37 cellular contexts compared by ENCODE assay signal in genomic region chr14:82091097-82091496, GRCh38.
A peak's percentile ranks its signal among the peaks of the same experiment; 100 is the strongest.
DNase-seq lines count a peak whose midpoint lies in the region; FAIRE-seq and TF ChIP-seq lines count a peak whose summit lies in the region.
"Had no signal": no experiment of that assay in that cellular context is flagged by ENCODE, and none has a peak within 500 bp of the region (broad histone marks: within the 10 kb centered on the region; RNA-seq: fewer than 3 reads in every experiment).

No MANE protein-coding gene starts in this region.

- H3K27ac Mint-ChIP-seq in endodermal cell = no peak overlapping the region
- H3K27ac Mint-ChIP-seq: B cell; CD14-positive monocyte; CD4-positive, alpha-beta memory T cell; CD4-positive, alpha-beta T cell; CD4-positive, CD25-positive, alpha-beta regulatory T cell; CD8-positive, alpha-beta memory T cell; CD8-positive, alpha-beta T cell had no signal

- H3K23ac ChIP-seq in H1 (ENCODE audit: insufficient read length) = no peak overlapping the region

- no peak overlapping the region for H2BK5ac ChIP-seq in H1 (ENCODE audit: low read depth, low read length)

- H2AK5ac ChIP-seq in H1 (ENCODE audit: low read depth, low read length) = no peak overlapping the region

- no peak overlapping the region for H3K18ac ChIP-seq in H1 (ENCODE audit: extremely low read depth, low read length)

- WGBS in H1 (ENCODE audit: extremely low coverage in 1 of 2, insufficient coverage in 1 of 2, insufficient read length in 1 of 2, insufficient replicate concordance in 2 of 2, low coverage in 1 of 2, low lambda C conversion rate in 2 of 2, missing lambda C conversion rate in 1 of 2), 2 experiments = 90% methylated on average over 2 of the region's 2 CpGs; no CpG with 5 or more reads in 1 of the 2 experiments
- WGBS in sigmoid colon, 2 donors = 81 to 86% methylated on average over 2 of the region's 2 CpGs
- whole genome bisulfite sequencing in endodermal cell (ENCODE audit: insufficient coverage in 1 of 2, insufficient read length in 1 of 2), 2 experiments = 87% methylated on average over 2 of the region's 2 CpGs; no CpG with 5 or more reads in 1 of the 2 experiments

- no peaks in the 10 kb centered on the region for H3K27me3 ChIP-seq in H1 (replicated peaks in 1 of 4; ENCODE audit: control insufficient read depth in 3 of 4, extremely low read depth in 1 of 4, insufficient read depth in 3 of 4, low read length in 3 of 4)
- peaks cover 0 to 4% (median 0%) of the 10 kb centered on the region in 3 donors for H3K27me3 ChIP-seq in sigmoid colon
- H3K27me3 ChIP-seq in endodermal cell (ENCODE audit: control insufficient read depth, insufficient read depth, low read length, poor library complexity, severe bottlenecking) = no peaks in the 10 kb centered on the region
- H3K27me3 ChIP-seq: BE2C; BLaER1; BLaER1 treated with 17β-estradiol and CSF1 and Interleukin-3, amounts not matched to agents 10 nM and 100 nM had no signal

- H4K8ac ChIP-seq in H1 (ENCODE audit: extremely low read depth, insufficient read depth, low read length) = no peak overlapping the region

- POLR2A ChIA-PET in H1 (lab: Charles Lee; ENCODE audit: partially characterized antibody) = no interaction called here

- CTCF ChIA-PET in H1 (lab: Charles Lee; ENCODE audit: partially characterized antibody) = interaction anchor here (2.4 kb wide), 1 partner anchor 99 kb away, joined by 12 read pairs; no protein-coding TSS in a partner anchor

- H2BK15ac ChIP-seq in H1 (ENCODE audit: low read length) = no peak overlapping the region

- no peaks in the 10 kb centered on the region for H3K27me3 Mint-ChIP-seq in endodermal cell (ENCODE audit: insufficient read depth)
- H3K27me3 Mint-ChIP-seq: B cell; CD4-positive, alpha-beta memory T cell; CD4-positive, alpha-beta T cell; CD4-positive, CD25-positive, alpha-beta regulatory T cell; CD8-positive, alpha-beta memory T cell had no signal

- TF ChIP-seq EP300 in H1 (IDR thresholded peaks at IDR 0.05; ENCODE audit: borderline replicate concordance in 1 of 2, low read depth in 2 of 2, low read length in 2 of 2) (no peak), sigmoid colon (IDR thresholded peaks at IDR 0.05) (no peak)

- H3K9ac ChIP-seq in H1 (replicated peaks in 1 of 4; ENCODE audit: extremely low read depth in 1 of 4, low read depth in 3 of 4, low read length in 3 of 4) (no peak overlapping the region), kidney (ENCODE audit: low read length in 2 of 2) (no peak overlapping the region), endodermal cell (ENCODE audit: extremely low read depth, low read length, poor library complexity, severe bottlenecking) (no peak overlapping the region)
- H3K9ac ChIP-seq: BLaER1; BLaER1 treated with 17β-estradiol and CSF1 and Interleukin-3, amounts not matched to agents 10 nM and 100 nM had no signal

- 0 out of 2 replicates have a peak overlapping the region, but pooled peaks have one; percentile 11 for H2AFZ ChIP-seq in H1 (ENCODE audit: low read length)

- no peak overlapping the region for H3K4me3 Mint-ChIP-seq in endodermal cell
- H3K4me3 Mint-ChIP-seq: B cell; CD14-positive monocyte; CD4-positive, alpha-beta memory T cell; CD4-positive, alpha-beta T cell; CD4-positive, CD25-positive, alpha-beta regulatory T cell; CD8-positive, alpha-beta memory T cell; CD8-positive, alpha-beta T cell had no signal

- H3K4me1 Mint-ChIP-seq in endodermal cell = no peaks in the 10 kb centered on the region
- H3K4me1 Mint-ChIP-seq: B cell; CD14-positive monocyte; CD4-positive, alpha-beta memory T cell; CD4-positive, CD25-positive, alpha-beta regulatory T cell; CD8-positive, alpha-beta memory T cell had no signal

- no peak overlapping the region for H2BK20ac ChIP-seq in H1 (ENCODE audit: low read length)

- FAIRE-seq in H1 (lab: Jason Lieb, UNC) = no peak
- no peak for FAIRE-seq in kidney (lab: Jason Lieb, UNC)
- FAIRE-seq: A204.1, A549, D721Med had no signal

- TF ChIP-seq POLR2A in H1 (IDR thresholded peaks at IDR 0.05; ENCODE audit: control extremely low read depth in 1 of 2, low read depth in 2 of 2, low read length in 2 of 2) (no peak), sigmoid colon (IDR thresholded peaks at IDR 0.05) (no peak)

- peaks cover 7% of the 10 kb centered on the region for H3K9me3 Mint-ChIP-seq in endodermal cell

- no peaks in the 10 kb centered on the region for H3K36me3 Mint-ChIP-seq in endodermal cell (ENCODE audit: low read depth)
- H3K36me3 Mint-ChIP-seq: CD14-positive monocyte; CD4-positive, alpha-beta memory T cell; CD4-positive, CD25-positive, alpha-beta regulatory T cell; CD8-positive, alpha-beta memory T cell; CD8-positive, alpha-beta T cell had no signal

- H4K91ac ChIP-seq in H1 (replicated peaks; ENCODE audit: insufficient read length, low read length) = no peak overlapping the region

- no peaks in the 10 kb centered on the region for H3K79me1 ChIP-seq in H1 (ENCODE audit: low read depth, low read length)

- no peak overlapping the region for H2BK120ac ChIP-seq in H1 (replicated peaks; ENCODE audit: low read depth, low read length)

- no peaks in the 10 kb centered on the region for H3K79me2 ChIP-seq in H1 (ENCODE audit: control insufficient read depth in 1 of 2, insufficient read depth in 2 of 2, low read length in 2 of 2)

- H3K27ac ChIP-seq in H1 (ENCODE audit: low read depth, low read length) (no peak overlapping the region), sigmoid colon (no peak overlapping the region), kidney (ENCODE audit: low read depth in 2 of 2, low read length in 2 of 2) (no peak overlapping the region), endodermal cell (ENCODE audit: low read depth, low read length) (no peak overlapping the region)
- H3K27ac ChIP-seq: 22Rv1; A549; BLaER1; BLaER1 treated with 17β-estradiol and CSF1 and Interleukin-3, amounts not matched to agents 10 nM and 100 nM; C4-2B had no signal

- no peak overlapping the region for H3K56ac ChIP-seq in H1 (replicated peaks; ENCODE audit: insufficient read length, low read depth, low read length)

- H4K5ac ChIP-seq in H1 (ENCODE audit: insufficient read length, low read depth, low read length) = no peak overlapping the region

- H2BK12ac ChIP-seq in H1 (ENCODE audit: low read depth, low read length) = no peak overlapping the region

- peak; percentile 8 to 38 for DNase-seq in NCI-H2081 (lab: John Stamatoyannopoulos, UW)
- no peak for DNase-seq in NCI-H2081 treated with DMSO at 0.1 percent for 48 hours (lab: John Stamatoyannopoulos, UW)
- DNase-seq in NCI-H69 (lab: John Stamatoyannopoulos, UW) = peak; percentile 93
- DNase-seq in H1 (ENCODE audit: low read depth in 1 of 2, low spot score in 2 of 2) = no peak
- peak; percentile 48 for DNase-seq in sigmoid colon
- no peak for DNase-seq in kidney
- no peak for DNase-seq in kidney glomerular epithelial cell (lab: John Stamatoyannopoulos, UW)
- DNase-seq in endodermal cell = no peak
- DNase-seq: 8988T; ACHN; AML-193; BE2C; C1 segment of cervical spinal cord; Caco-2; Calu3; CD4-positive, alpha-beta memory T cell; CD4-positive, alpha-beta T cell; CD4-positive, CD25-positive, alpha-beta regulatory T cell; CD8-positive, alpha-beta memory T cell; CD8-positive, alpha-beta T cell; COR-L47; DMS 273 treated with DMSO at 0.1 percent for 48 hours; DMS153; DMS53; DMS79; DMS79 treated with DMSO at 0.1 percent for 48 hours; DND-41; EL had no signal

- no peaks in the 10 kb centered on the region for H4K20me1 ChIP-seq in H1 (replicated peaks in 1 of 2; ENCODE audit: control insufficient read depth in 1 of 2, insufficient read depth in 2 of 2, low read length in 2 of 2)
- H4K20me1 ChIP-seq: BLaER1; BLaER1 treated with 17β-estradiol and CSF1 and Interleukin-3, amounts not matched to agents 10 nM and 100 nM had no signal

- no peaks in the 10 kb centered on the region for H3K36me3 ChIP-seq in H1 (ENCODE audit: control insufficient read depth in 2 of 4, insufficient read depth in 4 of 4, low read length in 3 of 4)
- H3K36me3 ChIP-seq in sigmoid colon = no peaks in the 10 kb centered on the region
- no peaks in the 10 kb centered on the region for H3K36me3 ChIP-seq in kidney (ENCODE audit: control insufficient read depth in 1 of 2, insufficient read depth in 2 of 2, low read length in 2 of 2)
- no peaks in the 10 kb centered on the region for H3K36me3 ChIP-seq in endodermal cell (ENCODE audit: control insufficient read depth, insufficient read depth, low read length)
- H3K36me3 ChIP-seq: BE2C; BLaER1; BLaER1 treated with 17β-estradiol and CSF1 and Interleukin-3, amounts not matched to agents 10 nM and 100 nM had no signal

- no peak overlapping the region for H3K4ac ChIP-seq in H1 (replicated peaks; ENCODE audit: insufficient read length, low read depth, low read length)

- H3K4me1 ChIP-seq in H1 (replicated peaks in 1 of 4; ENCODE audit: control insufficient read depth in 3 of 4, insufficient read depth in 4 of 4, low read length in 3 of 4) (0 out of 7 replicates have a peak, but pooled peaks cover 0 to 3% (median 0%) of the 10 kb centered on the region in 4 experiments), sigmoid colon (no peaks in the 10 kb centered on the region), kidney (ENCODE audit: control insufficient read depth in 1 of 2, insufficient read depth in 1 of 2, low read depth in 1 of 2, low read length in 2 of 2) (no peaks in the 10 kb centered on the region), endodermal cell (ENCODE audit: control insufficient read depth, insufficient read depth, low read length) (no peaks in the 10 kb centered on the region)
- H3K4me1 ChIP-seq: A549; BE2C; BLaER1; BLaER1 treated with 17β-estradiol and CSF1 and Interleukin-3, amounts not matched to agents 10 nM and 100 nM; Caco-2 had no signal

- H3K4me2 ChIP-seq in H1 (ENCODE audit: insufficient read depth in 1 of 2, low read depth in 2 of 2, low read length in 2 of 2) = no peak overlapping the region
- H3K4me2 ChIP-seq: A549; BLaER1; BLaER1 treated with 17β-estradiol and CSF1 and Interleukin-3, amounts not matched to agents 10 nM and 100 nM had no signal

- TF ChIP-seq RAD21 in H1 (IDR thresholded peaks at IDR 0.05 in 1 of 2, conservative IDR thresholded peaks at IDR 0.05 in 1 of 2; ENCODE audit: low read depth in 2 of 2, low read length in 2 of 2) = no peak

- H3K9me3 ChIP-seq in H1 (ENCODE audit: insufficient read depth in 2 of 2, low read depth in 1 of 2, low read length in 1 of 2) (no peaks in the 10 kb centered on the region), sigmoid colon (no peaks in the 10 kb centered on the region), kidney (ENCODE audit: control insufficient read depth in 1 of 2, low read length in 2 of 2) (no peaks in the 10 kb centered on the region), endodermal cell (ENCODE audit: control insufficient read depth, low read length) (no peaks in the 10 kb centered on the region)
- H3K9me3 ChIP-seq: A549; BE2C; BLaER1; BLaER1 treated with 17β-estradiol and CSF1 and Interleukin-3, amounts not matched to agents 10 nM and 100 nM; Caco-2 had no signal

- intact Hi-C loops in sigmoid colon (cut with DNase I) (no loop called here), kidney (cut with DNase I) (no loop called here)

- no peak for TF ChIP-seq CTCF in H1 (IDR thresholded peaks at IDR 0.05; ENCODE audit: control extremely low read depth in 1 of 3, insufficient read depth in 1 of 3, low read depth in 1 of 3, low read length in 3 of 3)
- no peak for TF ChIP-seq CTCF in sigmoid colon (IDR thresholded peaks at IDR 0.05)
- no peak for TF ChIP-seq CTCF in kidney (IDR thresholded peaks at IDR 0.05; ENCODE audit: borderline replicate concordance, extremely low read depth, insufficient read depth)
- no peak for TF ChIP-seq CTCF in endodermal cell (conservative IDR thresholded peaks at IDR 0.05)

- H3K4me3 ChIP-seq in H1 (ENCODE audit: extremely low read depth in 1 of 4, insufficient read depth in 2 of 4, low read depth in 3 of 4, low read length in 4 of 4) = no peak overlapping the region
- no peak overlapping the region for H3K4me3 ChIP-seq in sigmoid colon
- H3K4me3 ChIP-seq in kidney (ENCODE audit: low read length in 2 of 2) = no peak overlapping the region
- no peak overlapping the region for H3K4me3 ChIP-seq in endodermal cell (ENCODE audit: low read length)
- H3K4me3 ChIP-seq: A549; BLaER1; BLaER1 treated with 17β-estradiol and CSF1 and Interleukin-3, amounts not matched to agents 10 nM and 100 nM had no signal

- H3K14ac ChIP-seq in H1 (ENCODE audit: insufficient read length) = no peak overlapping the region

- no peaks in the 10 kb centered on the region for H3K23me2 ChIP-seq in H1 (ENCODE audit: low read depth, low read length)

Comparison
In these comparisons a context has a peak if more than half of its experiments do, and no peak if none do; other contexts are left out.
1. DNase-seq: peak in NCI-H2081 (2 of 2), NCI-H69 (single experiment) and sigmoid colon (single experiment); none in NCI-H2081 treated with DMSO at 0.1 percent for 48 hours (single experiment), H1 (0 of 2), kidney (single experiment), kidney glomerular epithelial cell (single experiment) and endodermal cell (single experiment).